Comparison of ENCODE assay signal across 12 cellular contexts in genomic region chr5:84450617-84451414, GRCh38.
DNase-seq lines count a peak whose midpoint lies in the region; ATAC-seq and TF ChIP-seq lines count a peak whose summit lies in the region.
"Had no signal": no experiment of that assay in that cellular context is flagged by ENCODE, and none has a peak within 500 bp of the region (broad histone marks: within the 10 kb centered on the region; RNA-seq: fewer than 3 reads in every experiment).

No MANE protein-coding gene starts in this region.

- H2AFZ ChIP-seq in ACC112 (ENCODE audit: low read length, unreplicated experiment) (peak overlapping the region; percentile 39), GM23338 (no peak overlapping the region)

- no peaks in the 10 kb centered on the region for H3K4me1 Mint-ChIP-seq in GM23338

- peaks cover 15% of the 10 kb centered on the region for H3K36me3 Mint-ChIP-seq in GM23338 (ENCODE audit: low read depth)
- H3K36me3 Mint-ChIP-seq: activated naive CD8-positive, alpha-beta T cell had no signal

- H3K27me3 ChIP-seq in ACC112 (ENCODE audit: insufficient read depth, low read length) (no peaks in the 10 kb centered on the region), GM23338 (ENCODE audit: insufficient read depth) (no peaks in the 10 kb centered on the region), WERI-Rb-1 (ENCODE audit: insufficient read depth, low read depth, severe bottlenecking) (no peaks in the 10 kb centered on the region), testis (no peaks in the 10 kb centered on the region), vagina (no peaks in the 10 kb centered on the region)
- H3K27me3 ChIP-seq: right atrium auricular region had no signal

- no peak for ATAC-seq in GM23338
- ATAC-seq in HG02759 (IDR thresholded peaks at IDR 0.05; ENCODE audit: unreplicated experiment), result no peak
- no peak for ATAC-seq in GM19397 (IDR thresholded peaks at IDR 0.05; ENCODE audit: unreplicated experiment)

- intact Hi-C loops in testis (cut with DNase I; ENCODE audit: low total_unique reads) (no loop called here), vagina (cut with DNase I) (no loop called here)

- no peaks in the 10 kb centered on the region for H3K27me3 Mint-ChIP-seq in GM23338 (ENCODE audit: insufficient read depth, low read depth, poor library complexity)
- H3K27me3 Mint-ChIP-seq: activated naive CD8-positive, alpha-beta T cell had no signal

- no peaks in the 10 kb centered on the region for H3K36me3 ChIP-seq in ACC112 (ENCODE audit: insufficient read depth, low read length)
- no peaks in the 10 kb centered on the region for H3K36me3 ChIP-seq in GM23338 (ENCODE audit: insufficient read depth)
- H3K36me3 ChIP-seq in WERI-Rb-1, result no peaks in the 10 kb centered on the region
- no peaks in the 10 kb centered on the region for H3K36me3 ChIP-seq in testis (ENCODE audit: low read depth, missing control alignments)
- H3K36me3 ChIP-seq in vagina, result no peaks in the 10 kb centered on the region
- H3K36me3 ChIP-seq: right atrium auricular region had no signal

- H3K4me3 Mint-ChIP-seq in GM23338, result no peak overlapping the region
- H3K4me3 Mint-ChIP-seq: activated naive CD8-positive, alpha-beta T cell had no signal

- H3F3A ChIP-seq in GM23338 (replicated peaks; ENCODE audit: low read depth), result no peaks in the 10 kb centered on the region

- H3K4me1 ChIP-seq in ACC112 (ENCODE audit: control insufficient read depth, insufficient read depth, low read length, unreplicated experiment) (peaks cover 6% of the 10 kb centered on the region), GM23338 (ENCODE audit: insufficient read depth) (no peaks in the 10 kb centered on the region), testis (no peaks in the 10 kb centered on the region), vagina (no peaks in the 10 kb centered on the region)
- H3K4me1 ChIP-seq: right atrium auricular region had no signal

- H3K27ac Mint-ChIP-seq in GM23338, result no peak overlapping the region
- H3K27ac Mint-ChIP-seq: activated naive CD8-positive, alpha-beta T cell had no signal

- DNase-seq in GM23338 (ENCODE audit: low spot score) (peak; percentile 24), WERI-Rb-1 (no peak), iPS-NIHi11 (ENCODE audit: low spot score) (peak; percentile 10), testis (no peak), vagina (ENCODE audit: extremely low spot score in 2 of 2) (no peak)
- DNase-seq: DMS79 treated with DMSO at 0.1 percent for 48 hours, NCI-H2107 had no signal

- WGBS in testis, 2 donors, result 93 to 95% methylated on average over 2 of the region's 2 CpGs

- no peak overlapping the region for H3K27ac ChIP-seq in ACC112 (ENCODE audit: low read depth, low read length)
- no peak overlapping the region for H3K27ac ChIP-seq in GM23338 (ENCODE audit: low read depth)
- H3K27ac ChIP-seq in WERI-Rb-1, result no peak overlapping the region
- no peak overlapping the region for H3K27ac ChIP-seq in testis
- H3K27ac ChIP-seq in vagina, result no peak overlapping the region
- H3K27ac ChIP-seq: right atrium auricular region had no signal

- peaks cover 17% of the 10 kb centered on the region for H3K9me3 Mint-ChIP-seq in GM23338

- no peaks in the 10 kb centered on the region for H3K79me2 ChIP-seq in ACC112 (ENCODE audit: control insufficient read depth, insufficient read depth, low read length, unreplicated experiment)
- no peaks in the 10 kb centered on the region for H3K79me2 ChIP-seq in GM23338 (replicated peaks; ENCODE audit: insufficient read depth)

- peak in 1 of 2 experiments; percentile 55; a peak in 3 of 4 replicates for TF ChIP-seq CTCF in GM23338 (conservative IDR thresholded peaks at IDR 0.05; ENCODE audit: low read depth in 2 of 2)
- 0 out of 2 replicates have a peak, but pooled peaks have one; percentile 9 for TF ChIP-seq CTCF in WERI-Rb-1 (IDR thresholded peaks at IDR 0.05; ENCODE audit: low read depth, low read length)
- TF ChIP-seq CTCF in testis (IDR thresholded peaks at IDR 0.05), result peak in 1 of 3 experiments; percentile 37
- no peak for TF ChIP-seq CTCF in vagina (IDR thresholded peaks at IDR 0.05)

- H4K20me1 ChIP-seq in GM23338 (replicated peaks; ENCODE audit: insufficient read depth), result no peaks in the 10 kb centered on the region

- no peak overlapping the region for H3K4me3 ChIP-seq in ACC112 (ENCODE audit: low read depth, low read length)
- H3K4me3 ChIP-seq in GM23338, result no peak overlapping the region
- H3K4me3 ChIP-seq in WERI-Rb-1 (ENCODE audit: low read depth, low read length), result no peak overlapping the region
- no peak overlapping the region for H3K4me3 ChIP-seq in testis
- H3K4me3 ChIP-seq in vagina, result no peak overlapping the region
- H3K4me3 ChIP-seq: right atrium auricular region had no signal

- H3K9me3 ChIP-seq in WERI-Rb-1 (ENCODE audit: severe bottlenecking) (no peaks in the 10 kb centered on the region), testis (no peaks in the 10 kb centered on the region), vagina (no peaks in the 10 kb centered on the region)

- no peak overlapping the region for H3K4me2 ChIP-seq in GM23338

- H3K9me2 ChIP-seq in GM23338 (ENCODE audit: insufficient read depth), result no peaks in the 10 kb centered on the region

- TF ChIP-seq POLR2A in testis (IDR thresholded peaks at IDR 0.05) (no peak), vagina (IDR thresholded peaks at IDR 0.05) (no peak)

TF ChIP-seq in GM23338, 12 proteins besides CTCF, POLR2A, EP300 and RAD21 (continues in another document):
- TF ChIP-seq ZNF114 (CRISPR knock-in tag; IDR thresholded peaks at IDR 0.05), result no peak
- TF ChIP-seq POLR2AphosphoS5 (IDR thresholded peaks at IDR 0.05; ENCODE audit: low read depth), result no peak
- TF ChIP-seq EZH2 (IDR thresholded peaks at IDR 0.05; ENCODE audit: low read depth, unreplicated experiment), result no peak
- TF ChIP-seq REST (IDR thresholded peaks at IDR 0.05; ENCODE audit: unreplicated experiment), result no peak
- no peak for TF ChIP-seq ETS1 (IDR thresholded peaks at IDR 0.05)
- TF ChIP-seq STAT1 (IDR thresholded peaks at IDR 0.05; ENCODE audit: unreplicated experiment), result no peak
- TF ChIP-seq CREB1 (CRISPR knock-in tag; IDR thresholded peaks at IDR 0.05; ENCODE audit: low read depth), result no peak
- TF ChIP-seq NANOG (IDR thresholded peaks at IDR 0.05; ENCODE audit: borderline replicate concordance), result no peak
- TF ChIP-seq ZNF331 (CRISPR knock-in tag; IDR thresholded peaks at IDR 0.05; ENCODE audit: low read depth), result no peak
- TF ChIP-seq JUNB (IDR thresholded peaks at IDR 0.05; ENCODE audit: unreplicated experiment), result no peak
- TF ChIP-seq EZH2phosphoT487 (IDR thresholded peaks at IDR 0.05; ENCODE audit: unreplicated experiment), result no peak

Comparison
In these comparisons a context has a peak if more than half of its experiments do, and no peak if none do; other contexts are left out.
1. DNase-seq: peak in GM23338 (single experiment) and iPS-NIHi11 (single experiment); none in WERI-Rb-1 (single experiment), testis (single experiment) and vagina (0 of 2).